Comparison of ENCODE assay signal across 2 cellular contexts in genomic region chr9:108850293-108850897, GRCh38.
TF ChIP-seq lines count a peak whose summit lies in the region.

No MANE protein-coding gene starts in this region.

TF ChIP-seq in IMR-90, 13 proteins besides CTCF, POLR2A, EP300 and RAD21:
- no peak for TF ChIP-seq USF2 (IDR thresholded peaks at IDR 0.05; ENCODE audit: low read depth, low read length)
- TF ChIP-seq MAZ (IDR thresholded peaks at IDR 0.05; ENCODE audit: borderline replicate concordance, low read depth, low read length), result no peak
- TF ChIP-seq SMC3 (IDR thresholded peaks at IDR 0.05; ENCODE audit: low read depth, low read length), result no peak
- no peak for TF ChIP-seq NFE2L2 (IDR thresholded peaks at IDR 0.05; ENCODE audit: low read depth, low read length)
- TF ChIP-seq BHLHE40 (IDR thresholded peaks at IDR 0.05; ENCODE audit: low read depth, low read length), result no peak
- TF ChIP-seq FOS (IDR thresholded peaks at IDR 0.05; ENCODE audit: low read depth, low read length), result no peak
- no peak for TF ChIP-seq MXI1 (IDR thresholded peaks at IDR 0.05; ENCODE audit: borderline replicate concordance, low read depth, low read length)
- no peak for TF ChIP-seq ELK1 (IDR thresholded peaks at IDR 0.05; ENCODE audit: borderline replicate concordance, low read depth, low read length)
- TF ChIP-seq CEBPB (IDR thresholded peaks at IDR 0.05; ENCODE audit: low read depth, low read length), result no peak
- TF ChIP-seq MAFK (IDR thresholded peaks at IDR 0.05; ENCODE audit: low read depth, low read length), result no peak

TF ChIP-seq in GM12878, 131 proteins besides CTCF, POLR2A, EP300 and RAD21:
- TF ChIP-seq HCFC1 (IDR thresholded peaks at IDR 0.05; ENCODE audit: low read length) (no peak), SMC3 (IDR thresholded peaks at IDR 0.05; ENCODE audit: borderline replicate concordance, low read length) (peak; percentile 37; the same call in 1 of the 2 replicates)
